In genomic region chr1:44738985-44739360, GRCh38 we compare ENCODE assay signal across 8 cellular contexts. TPM values are rescaled to one million over a fixed set of nuclear protein-coding genes. Genes with fewer than 3 reads are reported as not detected.
DNase-seq lines count a peak whose midpoint lies in the region; ATAC-seq and TF ChIP-seq lines count a peak whose summit lies in the region.
"Not testable (repeated sequence)": the region's sequence is repeated elsewhere in the genome, so short reads cannot be mapped to it uniquely, and the experiment has no call there.
"Had no signal": no experiment of that assay in that cellular context is flagged by ENCODE, and none has a peak within 500 bp of the region (broad histone marks: within the 10 kb centered on the region; RNA-seq: fewer than 3 reads in every experiment).

No MANE protein-coding gene starts in this region.

- not testable (repeated sequence) for H3K27me3 ChIP-seq in iPS-18a (ENCODE audit: control insufficient read depth, insufficient read depth, low read length); ovary; aorta (ENCODE audit: control insufficient read depth in 1 of 2, insufficient read depth in 2 of 2, low read length in 1 of 2)

- H3K9ac ChIP-seq in iPS-18a (ENCODE audit: low read length): peak overlapping the region; percentile 74

- H3K4me1 ChIP-seq in iPS-18a (ENCODE audit: control insufficient read depth, low read depth, low read length); ovary (ENCODE audit: insufficient read depth); aorta (ENCODE audit: control insufficient read depth in 1 of 2, insufficient read depth in 2 of 2, low read length in 2 of 2): not testable (repeated sequence)

- H3K9me3 ChIP-seq in iPS-18a (ENCODE audit: control insufficient read depth, low read depth, low read length); ovary; aorta (ENCODE audit: control insufficient read depth, low read length): not testable (repeated sequence)

- not testable (repeated sequence) for TF ChIP-seq CTCF in HFF-Myc (IDR thresholded peaks at IDR 0.05; ENCODE audit: low read depth, low read length, missing control alignments); WTC11 (IDR thresholded peaks at IDR 0.05); ovary (IDR thresholded peaks at IDR 0.05)

- not testable (repeated sequence) for TF ChIP-seq EP300 in ovary (IDR thresholded peaks at IDR 0.05)

- not testable (repeated sequence) for H3K27me3 Mint-ChIP-seq in WTC11 (ENCODE audit: low read depth); central memory CD8-positive, alpha-beta T cell

- not testable (repeated sequence) for H3K9me3 Mint-ChIP-seq in WTC11; central memory CD8-positive, alpha-beta T cell

- H3K4me3 ChIP-seq in HFF-Myc (replicated peaks; ENCODE audit: low read depth, low read length) (peak overlapping the region; percentile 64), iPS-18a (ENCODE audit: low read length) (peak overlapping the region; percentile 98), ovary (peak overlapping the region; percentile 43), aorta (ENCODE audit: low read length in 2 of 2) (peak overlapping the region; percentile 23 to 47)

- DNase-seq in HFF-Myc (ENCODE audit: extremely low read depth, low read depth); WTC11 (ENCODE audit: low spot score); central memory CD8-positive, alpha-beta T cell (ENCODE audit: low spot score in 2 of 2); ovary; aorta: not testable (repeated sequence)

- ATAC-seq in WTC11; central memory CD8-positive, alpha-beta T cell (replicated peaks; ENCODE audit: extremely low read depth, poor library complexity, severe bottlenecking); aorta (ENCODE audit: low FRiP score): not testable (repeated sequence)

- CTCF ChIA-PET in WTC11 (lab: Charles Lee): not testable (repeated sequence)

- not testable (repeated sequence) for TF ChIP-seq POLR2A in ovary (IDR thresholded peaks at IDR 0.05)

- H3K36me3 ChIP-seq in iPS-18a (ENCODE audit: control insufficient read depth, low read depth, low read length): peaks cover 19% of the 10 kb centered on the region
- not testable (repeated sequence) for H3K36me3 ChIP-seq in ovary; aorta (ENCODE audit: control insufficient read depth in 1 of 2, insufficient read depth in 2 of 2, low read length in 1 of 2)

- POLR2A ChIA-PET in WTC11 (lab: Charles Lee): not testable (repeated sequence)

- H3K27ac ChIP-seq in iPS-18a (ENCODE audit: low read length): not testable (repeated sequence)
- H3K27ac ChIP-seq in ovary (peak overlapping the region; percentile 15 to 82), aorta (ENCODE audit: low read depth in 1 of 2, low read length in 2 of 2) (peak overlapping the region in 1 of 2 donors; percentile 18)

- whole genome bisulfite sequencing in ovary, 3 donors: 65 to 85% (median 83%) methylated on average over 1 of the region's 1 CpG
- 77 to 87% methylated on average over 1 of the region's 1 CpG for WGBS in aorta, 2 donors

- intact Hi-C loops in ovary (cut with DNase I): loop anchor here in 1 of 4 donors (10.0 kb wide), 1 partner anchor 46 kb away; the partner anchor contains the start of gene BEST4
- intact Hi-C loops in aorta (cut with DNase I): loop anchor here (2.0 to 10.0 kb wide), 3 partner anchors 36 to 66 kb away; partner anchors contain the start of genes RPS8 (in 2 of the 2), BTBD19 (in 1 of the 2), DYNLT4 (in 1 of the 2) and PLK3 (in 1 of the 2)

- H3K36me3 Mint-ChIP-seq in WTC11: peaks cover 27% of the 10 kb centered on the region
- H3K36me3 Mint-ChIP-seq in central memory CD8-positive, alpha-beta T cell (ENCODE audit: insufficient read depth): not testable (repeated sequence)

- peaks cover 12% of the 10 kb centered on the region for H3K4me1 Mint-ChIP-seq in WTC11
- peaks cover 11% of the 10 kb centered on the region for H3K4me1 Mint-ChIP-seq in central memory CD8-positive, alpha-beta T cell

- peak overlapping the region; percentile 97 for H3K27ac Mint-ChIP-seq in WTC11
- peak overlapping the region; percentile 82 for H3K27ac Mint-ChIP-seq in central memory CD8-positive, alpha-beta T cell (ENCODE audit: low read depth)

- H3K4me3 Mint-ChIP-seq in WTC11: peak overlapping the region; percentile 99
- peak overlapping the region; percentile 82 for H3K4me3 Mint-ChIP-seq in central memory CD8-positive, alpha-beta T cell

RNA-seq across cellular contexts. Expression of gene KIF2C, which starts 0.7 kb away (rescaled TPM):
- total RNA-seq in WTC11 (2021): 82.6 to 93.8 TPM (median 85.4 TPM) in 3 replicates
- 1 to 10 TPM in 2 of 7 donors, under 1 TPM in 5; 0.23 to 1.4 (median 0.53) TPM for total RNA-seq in ovary
- polyA plus RNA-seq in ovary: 1 to 10 TPM in 1 of 2 donors, under 1 TPM in 1; 0.96 to 1.5 TPM
- 1 to 10 TPM in 1 of 2 donors, under 1 TPM in 1; 0.84 to 3.5 TPM for total RNA-seq in aorta
- 1 to 10 TPM in 1 of 2 donors, under 1 TPM in 1; 0.75 to 2.3 TPM for polyA plus RNA-seq in aorta

RNA-seq across cellular contexts. Expression of gene RNU5D-1, which starts 8.0 kb away (rescaled TPM):
- total RNA-seq in WTC11 (2021) (not detected in 3 replicates), ovary (not detected), aorta (not detected)
- polyA plus RNA-seq in ovary (not detected), aorta (not detected)
- total RNA-seq: left ventricle myocardium superior, RPMI7951 had no signal

RNA-seq across cellular contexts. Expression of gene RPS8, which starts 36.4 kb away (rescaled TPM):
- total RNA-seq in WTC11 (2021): 2,343 to 2,726 TPM (median 2,722 TPM) in 3 replicates
- total RNA-seq in ovary: over 10,000 TPM in 1 of 7 donors, 1,000 to 10,000 TPM in 6; 5,023 to 10,301 (median 5,328) TPM
- polyA plus RNA-seq in ovary: 1,000 to 10,000 TPM; 3,305 to 7,199 TPM
- 1,000 to 10,000 TPM; 1,373 to 1,500 TPM for total RNA-seq in aorta
- 1,000 to 10,000 TPM; 2,358 to 3,400 TPM for polyA plus RNA-seq in aorta

RNA-seq across cellular contexts. Expression of gene BEST4, which starts 49.0 kb away (rescaled TPM):
- total RNA-seq in WTC11 (2021) (1.6 to 1.7 TPM (median 1.6 TPM) in 3 replicates), ovary (1 to 10 TPM in 3 of 7 donors, under 1 TPM in 4; 0.50 to 1.7 (median 0.67) TPM), aorta (under 1 TPM; 0.30 to 0.32 TPM)
- polyA plus RNA-seq in ovary (under 1 TPM; 0.25 to 0.29 TPM), aorta (1 to 10 TPM; 1.1 to 1.8 TPM)
- total RNA-seq: RPMI7951 had no signal

Comparison
In these comparisons a context has a peak if more than half of its experiments do, and no peak if none do; other contexts are left out.
1. H3K4me3 ChIP-seq: peak in every context shown above with its lines; median percentile 98 in iPS-18a; 64 in HFF-Myc; 43 in ovary; 35 in aorta.
2. RNA of gene KIF2C, which starts 0.7 kb away (total RNA-seq): 82.6 to 93.8 TPM in WTC11; 0.84 to 3.5 TPM in aorta and 0.23 to 1.4 TPM in ovary; every median in the first group is over 10 times any median in the second.